Comparison of ENCODE assay signal across 8 cellular contexts in genomic region chr5:78509884-78510769, GRCh38.
DNase-seq lines count a peak whose midpoint lies in the region; ATAC-seq and TF ChIP-seq lines count a peak whose summit lies in the region.

No MANE protein-coding gene starts in this region.

- peak overlapping the region in 1 of 2 donors; percentile 36 for H3K9ac ChIP-seq in liver (ENCODE audit: low read depth in 1 of 2, low read length in 2 of 2)

- ATAC-seq in GM19025 (IDR thresholded peaks at IDR 0.05; ENCODE audit: low read depth, unreplicated experiment) (peak; percentile 83), HG03342 (IDR thresholded peaks at IDR 0.05; ENCODE audit: unreplicated experiment) (peak; percentile 81)

- H3K4me1 ChIP-seq in liver (ENCODE audit: control insufficient read depth in 4 of 4, insufficient read depth in 4 of 4, low read length in 3 of 4): peaks cover 0 to 18% (median 10%) of the 10 kb centered on the region in 4 donors

- peak overlapping the region; percentile 31 to 37 (median 36) for H3K4me3 ChIP-seq in liver (ENCODE audit: low read depth in 1 of 3, low read length in 3 of 3)

- TF ChIP-seq RAD21 in liver (IDR thresholded peaks at IDR 0.05): peak; percentile 7 to 46

- DNase-seq in AML-193 (lab: John Stamatoyannopoulos, UW): peak; percentile 38 to 46
- peak; percentile 83 for DNase-seq in UCSD-AML1 (lab: John Stamatoyannopoulos, UW; ENCODE audit: unreplicated experiment)
- peak; percentile 28 to 49 for DNase-seq in cerebellar nuclear complex (lab: John Stamatoyannopoulos, UW)
- peak; percentile 13 for DNase-seq in stimulated activated CD8-positive, alpha-beta memory T cell treated with anti-CD3 and anti-CD28 coated beads, Interleukin-12 subunit alpha, Interleukin-12 subunit beta, amount 100 ng/mL, for 4 hours (ENCODE audit: low read depth)
- no peak for DNase-seq in DMS79 treated with DMSO at 0.1 percent for 48 hours (lab: John Stamatoyannopoulos, UW)

- no peaks in the 10 kb centered on the region for H3K36me3 ChIP-seq in liver (ENCODE audit: control insufficient read depth in 4 of 4, insufficient read depth in 3 of 4, low read depth in 1 of 4, low read length in 3 of 4)

- no peak for TF ChIP-seq CTCF in liver (IDR thresholded peaks at IDR 0.05; ENCODE audit: low read depth, low read length, missing input control)

- peak overlapping the region in 1 of 2 donors; percentile 47 for H3K27ac ChIP-seq in liver (ENCODE audit: low read depth in 1 of 2, low read length in 2 of 2)

- H3K27me3 ChIP-seq in liver (ENCODE audit: control insufficient read depth in 4 of 4, insufficient read depth in 4 of 4, low read length in 3 of 4): no peaks in the 10 kb centered on the region

- H3K9me3 ChIP-seq in liver (ENCODE audit: control insufficient read depth in 4 of 4, low read length in 3 of 4): no peaks in the 10 kb centered on the region

- WGBS in liver: 12% methylated on average over 61 of the region's 61 CpGs

TF ChIP-seq in liver, 16 proteins besides CTCF, POLR2A, EP300 and RAD21:
- TF ChIP-seq, protein P1, sequence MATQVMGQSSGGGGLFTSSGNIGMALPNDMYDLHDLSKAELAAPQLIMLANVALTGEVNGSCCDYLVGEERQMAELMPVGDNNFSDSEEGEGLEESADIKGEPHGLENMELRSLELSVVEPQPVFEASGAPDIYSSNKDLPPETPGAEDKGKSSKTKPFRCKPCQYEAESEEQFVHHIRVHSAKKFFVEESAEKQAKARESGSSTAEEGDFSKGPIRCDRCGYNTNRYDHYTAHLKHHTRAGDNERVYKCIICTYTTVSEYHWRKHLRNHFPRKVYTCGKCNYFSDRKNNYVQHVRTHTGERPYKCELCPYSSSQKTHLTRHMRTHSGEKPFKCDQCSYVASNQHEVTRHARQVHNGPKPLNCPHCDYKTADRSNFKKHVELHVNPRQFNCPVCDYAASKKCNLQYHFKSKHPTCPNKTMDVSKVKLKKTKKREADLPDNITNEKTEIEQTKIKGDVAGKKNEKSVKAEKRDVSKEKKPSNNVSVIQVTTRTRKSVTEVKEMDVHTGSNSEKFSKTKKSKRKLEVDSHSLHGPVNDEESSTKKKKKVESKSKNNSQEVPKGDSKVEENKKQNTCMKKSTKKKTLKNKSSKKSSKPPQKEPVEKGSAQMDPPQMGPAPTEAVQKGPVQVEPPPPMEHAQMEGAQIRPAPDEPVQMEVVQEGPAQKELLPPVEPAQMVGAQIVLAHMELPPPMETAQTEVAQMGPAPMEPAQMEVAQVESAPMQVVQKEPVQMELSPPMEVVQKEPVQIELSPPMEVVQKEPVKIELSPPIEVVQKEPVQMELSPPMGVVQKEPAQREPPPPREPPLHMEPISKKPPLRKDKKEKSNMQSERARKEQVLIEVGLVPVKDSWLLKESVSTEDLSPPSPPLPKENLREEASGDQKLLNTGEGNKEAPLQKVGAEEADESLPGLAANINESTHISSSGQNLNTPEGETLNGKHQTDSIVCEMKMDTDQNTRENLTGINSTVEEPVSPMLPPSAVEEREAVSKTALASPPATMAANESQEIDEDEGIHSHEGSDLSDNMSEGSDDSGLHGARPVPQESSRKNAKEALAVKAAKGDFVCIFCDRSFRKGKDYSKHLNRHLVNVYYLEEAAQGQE (IDR thresholded peaks at IDR 0.05): no peak
- peak; percentile 55 to 72 for TF ChIP-seq HNF4A (conservative IDR thresholded peaks at IDR 0.05)
- TF ChIP-seq EGR1 (IDR thresholded peaks at IDR 0.05; ENCODE audit: low read depth in 2 of 2): no peak
- TF ChIP-seq RXRA (IDR thresholded peaks at IDR 0.05): peak; percentile 58 to 66
- no peak for TF ChIP-seq FOXA2 (IDR thresholded peaks at IDR 0.05)
- TF ChIP-seq, protein P2, sequence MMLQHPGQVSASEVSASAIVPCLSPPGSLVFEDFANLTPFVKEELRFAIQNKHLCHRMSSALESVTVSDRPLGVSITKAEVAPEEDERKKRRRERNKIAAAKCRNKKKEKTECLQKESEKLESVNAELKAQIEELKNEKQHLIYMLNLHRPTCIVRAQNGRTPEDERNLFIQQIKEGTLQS (IDR thresholded peaks at IDR 0.05): no peak
- TF ChIP-seq YY1 (IDR thresholded peaks at IDR 0.05): peak; percentile 54
- peak; percentile 43 for TF ChIP-seq SP1 (IDR thresholded peaks at IDR 0.05)
- TF ChIP-seq, protein P3, sequence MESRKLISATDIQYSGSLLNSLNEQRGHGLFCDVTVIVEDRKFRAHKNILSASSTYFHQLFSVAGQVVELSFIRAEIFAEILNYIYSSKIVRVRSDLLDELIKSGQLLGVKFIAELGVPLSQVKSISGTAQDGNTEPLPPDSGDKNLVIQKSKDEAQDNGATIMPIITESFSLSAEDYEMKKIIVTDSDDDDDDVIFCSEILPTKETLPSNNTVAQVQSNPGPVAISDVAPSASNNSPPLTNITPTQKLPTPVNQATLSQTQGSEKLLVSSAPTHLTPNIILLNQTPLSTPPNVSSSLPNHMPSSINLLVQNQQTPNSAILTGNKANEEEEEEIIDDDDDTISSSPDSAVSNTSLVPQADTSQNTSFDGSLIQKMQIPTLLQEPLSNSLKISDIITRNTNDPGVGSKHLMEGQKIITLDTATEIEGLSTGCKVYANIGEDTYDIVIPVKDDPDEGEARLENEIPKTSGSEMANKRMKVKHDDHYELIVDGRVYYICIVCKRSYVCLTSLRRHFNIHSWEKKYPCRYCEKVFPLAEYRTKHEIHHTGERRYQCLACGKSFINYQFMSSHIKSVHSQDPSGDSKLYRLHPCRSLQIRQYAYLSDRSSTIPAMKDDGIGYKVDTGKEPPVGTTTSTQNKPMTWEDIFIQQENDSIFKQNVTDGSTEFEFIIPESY (IDR thresholded peaks at IDR 0.05): no peak
- TF ChIP-seq HNF4G (IDR thresholded peaks at IDR 0.05): no peak
- TF ChIP-seq MAX (IDR thresholded peaks at IDR 0.05): no peak
- no peak for TF ChIP-seq JUND (IDR thresholded peaks at IDR 0.05)
TF ChIP-seq in liver: peak in this region for 4.
